Comparison of ENCODE assay signal across 9 cellular contexts in genomic region chr16:22194707-22195444, GRCh38. TPM values are rescaled to one million over a fixed set of nuclear protein-coding genes. Genes with fewer than 3 reads are reported as not detected.
DNase-seq lines count a peak whose midpoint lies in the region; ATAC-seq and TF ChIP-seq lines count a peak whose summit lies in the region.
"Had no signal": no experiment of that assay in that cellular context is flagged by ENCODE, and none has a peak within 500 bp of the region (broad histone marks: within the 10 kb centered on the region; RNA-seq: fewer than 3 reads in every experiment).

No MANE protein-coding gene starts in this region.

- H3K36me3 Mint-ChIP-seq in brain (no peaks in the 10 kb centered on the region), nephron progenitor cell (ENCODE audit: low read depth) (no peaks in the 10 kb centered on the region)

- no peak overlapping the region for H2AFZ ChIP-seq in KMS-11 (ENCODE audit: low read depth)

- H3K27me3 Mint-ChIP-seq in brain, result peaks cover 16% of the 10 kb centered on the region
- H3K27me3 Mint-ChIP-seq in nephron progenitor cell (ENCODE audit: low read depth, poor library complexity), result peaks cover 16% of the 10 kb centered on the region

- H3K79me2 ChIP-seq in KMS-11 (ENCODE audit: insufficient read depth, low read depth), result no peaks in the 10 kb centered on the region

- H3K36me3 ChIP-seq in BLaER1, result no peaks in the 10 kb centered on the region
- H3K36me3 ChIP-seq in KMS-11 (ENCODE audit: insufficient read depth), result no peaks in the 10 kb centered on the region

- DNase-seq in nephron progenitor cell (no peak), NCI-H1930 (lab: John Stamatoyannopoulos, UW) (no peak), NCI-H187 treated with DMSO at 0.1 percent for 48 hours (lab: John Stamatoyannopoulos, UW) (no peak), GM13977 (ENCODE audit: low spot score) (no peak)

- no peak overlapping the region for H3K27ac ChIP-seq in BLaER1
- peak overlapping the region; percentile 21; the same call in 1 of the 2 replicates for H3K27ac ChIP-seq in KMS-11

- peak overlapping the region; percentile 87 to 93 (median 91) for H3K4me3 Mint-ChIP-seq in brain
- peak overlapping the region; percentile 87 for H3K4me3 Mint-ChIP-seq in nephron progenitor cell

- no peak for ATAC-seq in GM21447 (IDR thresholded peaks at IDR 0.05; ENCODE audit: unreplicated experiment)

- H3K27me3 ChIP-seq in BLaER1, result peaks cover 16% of the 10 kb centered on the region
- H3K27me3 ChIP-seq in KMS-11 (ENCODE audit: insufficient read depth, low read depth), result no peaks in the 10 kb centered on the region

- H3K4me1 Mint-ChIP-seq in brain (peaks cover 33% of the 10 kb centered on the region), nephron progenitor cell (peaks cover 21% of the 10 kb centered on the region)

- in situ Hi-C loops in GM13977 (cut with MboI; ENCODE audit: low pct_unique_long_range_greater_than_20kb, low sequenced_read_pairs, unreplicated experiment), result no loop called here

- H3K9ac ChIP-seq in BLaER1, result no peak overlapping the region
- H3K9ac ChIP-seq in KMS-11, result no peak overlapping the region

- H3K4me3 ChIP-seq in BLaER1, result no peak overlapping the region
- no peak overlapping the region for H3K4me3 ChIP-seq in KMS-11 (IDR thresholded peaks at IDR 0.05; ENCODE audit: insufficient read depth, low read depth, low read length)

- H3K4me1 ChIP-seq in BLaER1 (peaks cover 34% of the 10 kb centered on the region), KMS-11 (ENCODE audit: low read depth, poor library complexity, severe bottlenecking) (peaks cover 77% of the 10 kb centered on the region)

- H3K4me2 ChIP-seq in BLaER1, result peak overlapping the region; percentile 62
- H3K4me2 ChIP-seq in KMS-11, result peak overlapping the region; percentile 34

- H3K9me3 Mint-ChIP-seq in brain (peaks cover 0 to 10% (median 0%) of the 10 kb centered on the region in 5 experiments), nephron progenitor cell (no peaks in the 10 kb centered on the region)

- H3K27ac Mint-ChIP-seq in brain (peak overlapping the region in 4 of 5 experiments; percentile 90 to 94 (median 91)), nephron progenitor cell (no peak overlapping the region)

- no peaks in the 10 kb centered on the region for H3K9me3 ChIP-seq in BLaER1

- TF ChIP-seq CTCF in KMS-11 (conservative IDR thresholded peaks at IDR 0.05; ENCODE audit: low read depth, low read length) (no peak), brain (conservative IDR thresholded peaks at IDR 0.05) (no peak), nephron progenitor cell (IDR thresholded peaks at IDR 0.05) (no peak), GM13977 (IDR thresholded peaks at IDR 0.05; ENCODE audit: extremely low read depth, insufficient read depth, missing control alignments) (no peak)

- no peaks in the 10 kb centered on the region for H4K20me1 ChIP-seq in BLaER1
- no peaks in the 10 kb centered on the region for H4K20me1 ChIP-seq in KMS-11 (ENCODE audit: insufficient read depth)

RNA-seq across cellular contexts. Expression of gene EEF2K, which starts 11.2 kb away (rescaled TPM):
- 2.7 TPM for polyA plus RNA-seq in brain (ENCODE audit: insufficient read depth, low read depth, low replicate concordance)

RNA-seq across cellular contexts. Expression of gene SDR42E2, which starts 32.6 kb away (rescaled TPM):
- polyA plus RNA-seq in brain (ENCODE audit: insufficient read depth, low read depth, low replicate concordance), result not detected
- polyA plus RNA-seq: urinary bladder had no signal
